Comparison of ENCODE assay signal across 10 cellular contexts in genomic region chr11:86515297-86516094, GRCh38.
DNase-seq lines count a peak whose midpoint lies in the region; ATAC-seq and TF ChIP-seq lines count a peak whose summit lies in the region.
"Had no signal": no experiment of that assay in that cellular context is flagged by ENCODE, and none has a peak within 500 bp of the region (broad histone marks: within the 10 kb centered on the region; RNA-seq: fewer than 3 reads in every experiment).

No MANE protein-coding gene starts in this region.

- no peaks in the 10 kb centered on the region for H3K27me3 ChIP-seq in tibial artery

- H3K4me1 Mint-ChIP-seq in activated CD8-positive, alpha-beta T cell treated with anti-CD3 and anti-CD28 coated beads for 36 hours (ENCODE audit: low read depth) = no peaks in the 10 kb centered on the region
- H3K4me1 Mint-ChIP-seq: stimulated activated naive CD8-positive, alpha-beta T cell treated with anti-CD3 and anti-CD28 coated beads, Interleukin-15, amount 100 ng/mL, for 72 hours had no signal

- DNase-seq in HT1080 (ENCODE audit: low read depth) = peak; percentile 99
- peak; percentile 68 for DNase-seq in astrocyte of the cerebellum (ENCODE audit: low read depth)
- peak; percentile 90 for DNase-seq in kidney glomerular epithelial cell (lab: John Stamatoyannopoulos, UW)
- DNase-seq in tibial artery = no peak
- DNase-seq in activated CD8-positive, alpha-beta T cell treated with anti-CD3 and anti-CD28 coated beads for 36 hours = no peak
- DNase-seq in stimulated activated naive CD4-positive, alpha-beta T cell treated with Interleukin-2 at 50 U/mL for 16 hours (lab: John Stamatoyannopoulos, UW) = no peak
- DNase-seq: foreskin melanocyte; stimulated activated naive CD8-positive, alpha-beta T cell treated with anti-CD3 and anti-CD28 coated beads, Interleukin-15, amount 100 ng/mL, for 72 hours had no signal

- H3K9me3 ChIP-seq in tibial artery = no peaks in the 10 kb centered on the region

- H3K36me3 Mint-ChIP-seq in activated CD8-positive, alpha-beta T cell treated with anti-CD3 and anti-CD28 coated beads for 36 hours (ENCODE audit: low read depth) = no peaks in the 10 kb centered on the region

- H3K27me3 Mint-ChIP-seq in activated CD8-positive, alpha-beta T cell treated with anti-CD3 and anti-CD28 coated beads for 36 hours = peaks cover 2% of the 10 kb centered on the region
- H3K27me3 Mint-ChIP-seq: stimulated activated naive CD8-positive, alpha-beta T cell treated with anti-CD3 and anti-CD28 coated beads, Interleukin-15, amount 100 ng/mL, for 72 hours had no signal

- no peak for ATAC-seq in GM21447 (IDR thresholded peaks at IDR 0.05; ENCODE audit: unreplicated experiment)
- ATAC-seq in activated CD8-positive, alpha-beta T cell treated with anti-CD3 and anti-CD28 coated beads for 36 hours = no peak
- ATAC-seq: stimulated activated naive CD8-positive, alpha-beta T cell treated with anti-CD3 and anti-CD28 coated beads, Interleukin-15, amount 100 ng/mL, for 72 hours had no signal

- no peaks in the 10 kb centered on the region for H3K9me3 Mint-ChIP-seq in activated CD8-positive, alpha-beta T cell treated with anti-CD3 and anti-CD28 coated beads for 36 hours
- H3K9me3 Mint-ChIP-seq: activated T-helper 1 cell treated with anti-CD3 and anti-CD28 coated beads, Interleukin-12 subunit alpha, Interleukin-12 subunit beta, Interleukin-2, Interleukin-4 antibody, amounts not matched to agents 30 ng/mL and 10 ng/mL and 1 ng/mL, durations not matched to agents 14 hours and 24 hours and 36 hours; stimulated activated naive CD8-positive, alpha-beta T cell treated with anti-CD3 and anti-CD28 coated beads, Interleukin-15, amount 100 ng/mL, for 72 hours had no signal

- in situ Hi-C loops in astrocyte of the cerebellum (cut with HindIII; ENCODE audit: low sequenced_read_pairs) = no loop called here

- POLR2A ChIA-PET in activated CD8-positive, alpha-beta T cell treated with anti-CD3 and anti-CD28 coated beads for 36 hours (lab: Charles Lee) = no interaction called here

- H3K27ac Mint-ChIP-seq in activated CD8-positive, alpha-beta T cell treated with anti-CD3 and anti-CD28 coated beads for 36 hours = no peak overlapping the region
- H3K27ac Mint-ChIP-seq: activated T-helper 1 cell treated with anti-CD3 and anti-CD28 coated beads, Interleukin-12 subunit alpha, Interleukin-12 subunit beta, Interleukin-2, Interleukin-4 antibody, amounts not matched to agents 30 ng/mL and 10 ng/mL and 1 ng/mL, durations not matched to agents 14 hours and 24 hours and 36 hours; stimulated activated naive CD8-positive, alpha-beta T cell treated with anti-CD3 and anti-CD28 coated beads, Interleukin-15, amount 100 ng/mL, for 72 hours had no signal

- no peaks in the 10 kb centered on the region for H3K36me3 ChIP-seq in tibial artery

- TF ChIP-seq CTCF in astrocyte of the cerebellum (IDR thresholded peaks at IDR 0.05; ENCODE audit: low read depth, low read length, missing control alignments) (peak; percentile 4), tibial artery (IDR thresholded peaks at IDR 0.05) (no peak)
- TF ChIP-seq CTCF in activated CD8-positive, alpha-beta T cell treated with anti-CD3 and anti-CD28 coated beads for 36 hours (IDR thresholded peaks at IDR 0.05) = no peak

- intact Hi-C loops in tibial artery (cut with DNase I; ENCODE audit: low total_unique reads) = no loop called here
- intact Hi-C loops in activated CD8-positive, alpha-beta T cell treated with anti-CD3 and anti-CD28 coated beads for 36 hours (cut with micrococcal nuclease) = no loop called here

- H3K4me1 ChIP-seq in tibial artery = peaks cover 0 to 57% (median 40%) of the 10 kb centered on the region in 4 donors

- H3K4me3 Mint-ChIP-seq in activated CD8-positive, alpha-beta T cell treated with anti-CD3 and anti-CD28 coated beads for 36 hours = no peak overlapping the region
- H3K4me3 Mint-ChIP-seq: activated T-helper 1 cell treated with anti-CD3 and anti-CD28 coated beads, Interleukin-12 subunit alpha, Interleukin-12 subunit beta, Interleukin-2, Interleukin-4 antibody, amounts not matched to agents 30 ng/mL and 10 ng/mL and 1 ng/mL, durations not matched to agents 14 hours and 24 hours and 36 hours; stimulated activated naive CD8-positive, alpha-beta T cell treated with anti-CD3 and anti-CD28 coated beads, Interleukin-15, amount 100 ng/mL, for 72 hours had no signal

- CTCF ChIA-PET in activated CD8-positive, alpha-beta T cell treated with anti-CD3 and anti-CD28 coated beads for 36 hours (lab: Charles Lee) = interaction anchor here (1.3 to 2.0 kb wide), 2 partner anchors 11 to 93 kb away, joined by 3 to 11 read pairs; no protein-coding TSS in a partner anchor

- no peak overlapping the region for H3K4me3 ChIP-seq in astrocyte of the cerebellum (ENCODE audit: low read depth, low read length)
- no peak overlapping the region for H3K4me3 ChIP-seq in tibial artery

- peak overlapping the region; percentile 18 to 34 for H3K27ac ChIP-seq in tibial artery

Comparison
In these comparisons a context has a peak if more than half of its experiments do, and no peak if none do; other contexts are left out.
1. DNase-seq: peak in HT1080 (single experiment), astrocyte of the cerebellum (single experiment) and kidney glomerular epithelial cell (single experiment); none in tibial artery (0 of 2), activated CD8-positive, alpha-beta T cell treated with anti-CD3 and anti-CD28 coated beads for 36 hours (single experiment) and stimulated activated naive CD4-positive, alpha-beta T cell treated with Interleukin-2 at 50 U/mL for 16 hours (single experiment).